In genomic region chr11:57792870-57793269, GRCh38 we compare ENCODE assay signal across 8 cellular contexts. TPM values are rescaled to one million over a fixed set of nuclear protein-coding genes. Genes with fewer than 3 reads are reported as not detected.
A peak's percentile ranks its signal among the peaks of the same experiment; 100 is the strongest.
DNase-seq lines count a peak whose midpoint lies in the region; ATAC-seq and TF ChIP-seq lines count a peak whose summit lies in the region.

No MANE protein-coding gene starts in this region.

- H3K4me3 ChIP-seq in upper lobe of right lung, result peak overlapping the region; percentile 6

- H3K9me3 ChIP-seq in upper lobe of right lung, result no peaks in the 10 kb centered on the region

- H3K36me3 ChIP-seq in upper lobe of right lung, result peaks cover 43% of the 10 kb centered on the region

- ATAC-seq in activated CD8-positive, alpha-beta T cell treated with anti-CD3 and anti-CD28 coated beads for 36 hours, result no peak
- ATAC-seq in left colon (peak; percentile 84), upper lobe of right lung (peak; percentile 80), GM18858 (IDR thresholded peaks at IDR 0.05; ENCODE audit: unreplicated experiment) (no peak), HG03565 (IDR thresholded peaks at IDR 0.05; ENCODE audit: unreplicated experiment) (no peak)

- peaks cover 41% of the 10 kb centered on the region for H3K4me1 Mint-ChIP-seq in activated naive CD4-positive, alpha-beta T cell treated with anti-CD3 and anti-CD28 coated beads, Interleukin-2, amount 50 U/mL, for 24 hours
- peaks cover 36% of the 10 kb centered on the region for H3K4me1 Mint-ChIP-seq in activated CD8-positive, alpha-beta T cell treated with anti-CD3 and anti-CD28 coated beads for 36 hours (ENCODE audit: low read depth)

- H3K27ac ChIP-seq in upper lobe of right lung, result peak overlapping the region; percentile 75

- no peaks in the 10 kb centered on the region for H3K27me3 Mint-ChIP-seq in activated naive CD4-positive, alpha-beta T cell treated with anti-CD3 and anti-CD28 coated beads, Interleukin-2, amount 50 U/mL, for 24 hours
- H3K27me3 Mint-ChIP-seq in activated CD8-positive, alpha-beta T cell treated with anti-CD3 and anti-CD28 coated beads for 36 hours, result no peaks in the 10 kb centered on the region

- peak overlapping the region; percentile 66 for H3K4me3 Mint-ChIP-seq in activated naive CD4-positive, alpha-beta T cell treated with anti-CD3 and anti-CD28 coated beads, Interleukin-2, amount 50 U/mL, for 24 hours
- H3K4me3 Mint-ChIP-seq in activated CD8-positive, alpha-beta T cell treated with anti-CD3 and anti-CD28 coated beads for 36 hours, result peak overlapping the region; percentile 54

- DNase-seq in activated naive CD4-positive, alpha-beta T cell treated with anti-CD3 and anti-CD28 coated beads, Interleukin-2, amount 50 U/mL, for 16 hours, result no peak
- no peak for DNase-seq in activated CD8-positive, alpha-beta T cell treated with anti-CD3 and anti-CD28 coated beads for 36 hours
- DNase-seq in left colon, result no peak
- DNase-seq in upper lobe of right lung, result no peak
- DNase-seq in EL, result no peak

- intact Hi-C loops in activated CD8-positive, alpha-beta T cell treated with anti-CD3 and anti-CD28 coated beads for 36 hours (cut with micrococcal nuclease), result loop anchor here (2.0 kb wide), 1 partner anchor 50 kb away; no protein-coding TSS in a partner anchor
- intact Hi-C loops in left colon (cut with DNase I, micrococcal nuclease) (no loop called here), upper lobe of right lung (cut with DNase I) (no loop called here)

- peaks cover 6% of the 10 kb centered on the region for H3K36me3 Mint-ChIP-seq in activated naive CD4-positive, alpha-beta T cell treated with anti-CD3 and anti-CD28 coated beads, Interleukin-2, amount 50 U/mL, for 24 hours
- peaks cover 11% of the 10 kb centered on the region for H3K36me3 Mint-ChIP-seq in activated CD8-positive, alpha-beta T cell treated with anti-CD3 and anti-CD28 coated beads for 36 hours (ENCODE audit: low read depth)

- no peak for TF ChIP-seq CTCF in activated CD8-positive, alpha-beta T cell treated with anti-CD3 and anti-CD28 coated beads for 36 hours (IDR thresholded peaks at IDR 0.05)
- TF ChIP-seq CTCF in upper lobe of right lung (IDR thresholded peaks at IDR 0.05), result no peak

- POLR2A ChIA-PET in activated CD8-positive, alpha-beta T cell treated with anti-CD3 and anti-CD28 coated beads for 36 hours (lab: Charles Lee), result interaction anchor here (0.8 kb wide), 1 partner anchor 51 kb away, joined by 4 read pairs; the partner anchor contains the start of gene SELENOH

- H3K4me1 ChIP-seq in upper lobe of right lung, result peaks cover 64% of the 10 kb centered on the region

- CTCF ChIA-PET in activated CD8-positive, alpha-beta T cell treated with anti-CD3 and anti-CD28 coated beads for 36 hours (lab: Charles Lee), result interaction anchor here (1.3 to 2.2 kb wide), 6 partner anchors 8 to 51 kb away, joined by 3 to 16 read pairs (median 3); partner anchors contain the start of genes BTBD18 and SELENOH

- H3K27ac Mint-ChIP-seq in activated naive CD4-positive, alpha-beta T cell treated with anti-CD3 and anti-CD28 coated beads, Interleukin-2, amount 50 U/mL, for 24 hours, result peak overlapping the region; percentile 97
- H3K27ac Mint-ChIP-seq in activated CD8-positive, alpha-beta T cell treated with anti-CD3 and anti-CD28 coated beads for 36 hours, result peak overlapping the region; percentile 95

- H3K9me3 Mint-ChIP-seq in activated naive CD4-positive, alpha-beta T cell treated with anti-CD3 and anti-CD28 coated beads, Interleukin-2, amount 50 U/mL, for 24 hours, result no peaks in the 10 kb centered on the region
- no peaks in the 10 kb centered on the region for H3K9me3 Mint-ChIP-seq in activated CD8-positive, alpha-beta T cell treated with anti-CD3 and anti-CD28 coated beads for 36 hours

- H3K27me3 ChIP-seq in upper lobe of right lung, result no peaks in the 10 kb centered on the region

RNA-seq across cellular contexts. Expression of gene CTNND1, which starts 31.3 kb away (rescaled TPM):
- 1 to 10 TPM; 7.3 to 7.9 TPM for total RNA-seq in activated CD8-positive, alpha-beta T cell treated with anti-CD3 and anti-CD28 coated beads for 36 hours
- total RNA-seq in left colon (100 to 1,000 TPM; 458 to 553 TPM), upper lobe of right lung (245 TPM)

RNA-seq across cellular contexts. Expression of gene BTBD18, which starts 41.3 kb away (rescaled TPM):
- total RNA-seq in activated CD8-positive, alpha-beta T cell treated with anti-CD3 and anti-CD28 coated beads for 36 hours, result not detected
- not detected for total RNA-seq in left colon
- not detected for total RNA-seq in upper lobe of right lung

RNA-seq across cellular contexts. Expression of gene SELENOH, which starts 51.6 kb away (rescaled TPM):
- 100 to 1,000 TPM; 257 to 265 TPM for total RNA-seq in activated CD8-positive, alpha-beta T cell treated with anti-CD3 and anti-CD28 coated beads for 36 hours
- total RNA-seq in left colon (10 to 100 TPM; 64.0 to 77.4 TPM), upper lobe of right lung (103 TPM)

Comparison
In these comparisons a context has a peak if more than half of its experiments do, and no peak if none do; other contexts are left out.
1. ATAC-seq: peak in left colon (single experiment) and upper lobe of right lung (single experiment); none in activated CD8-positive, alpha-beta T cell treated with anti-CD3 and anti-CD28 coated beads for 36 hours (single experiment), GM18858 (single experiment) and HG03565 (single experiment).
2. RNA of gene CTNND1, which starts 31.3 kb away (total RNA-seq): 458 to 553 TPM in left colon and 245 TPM in upper lobe of right lung (single experiment); 7.3 to 7.9 TPM in activated CD8-positive, alpha-beta T cell treated with anti-CD3 and anti-CD28 coated beads for 36 hours; every median in the first group is over 10 times any median in the second.